In the genomic region with DNA sequence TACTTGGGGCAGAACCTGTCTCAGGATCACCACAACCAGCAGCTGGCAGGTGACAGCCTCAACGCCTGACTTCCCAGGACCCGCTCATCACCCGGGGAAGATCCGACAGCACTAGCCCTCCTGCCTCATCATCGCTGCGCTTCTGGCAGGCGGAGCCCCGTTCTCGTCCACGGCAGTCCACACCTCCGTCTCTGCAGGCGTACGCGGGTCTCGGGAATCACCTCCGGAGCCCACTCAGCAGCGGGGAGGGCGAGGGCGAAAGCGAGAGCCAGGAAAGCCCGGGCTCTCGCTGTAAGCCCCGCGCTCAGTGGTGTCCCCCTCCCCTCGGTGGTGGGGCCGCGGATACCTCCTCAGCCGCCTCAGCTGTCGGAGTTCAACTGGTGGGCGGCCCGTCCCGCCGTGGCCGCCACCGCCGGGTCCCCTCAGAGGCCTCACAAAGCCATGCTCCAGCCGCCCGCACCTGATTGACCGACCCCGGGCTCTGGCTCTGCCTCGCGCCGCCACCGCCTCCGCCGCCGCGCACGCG, we compare ENCODE assay signal across 8 cellular contexts. TPM values are rescaled to one million over a fixed set of nuclear protein-coding genes. Genes with fewer than 3 reads are reported as not detected.
DNase-seq lines count a peak whose midpoint lies in the region; ATAC-seq and TF ChIP-seq lines count a peak whose summit lies in the region.

No MANE protein-coding gene starts in this region.

- H3K4me1 ChIP-seq in breast epithelium (no peaks in the 10 kb centered on the region), SK-N-SH (ENCODE audit: control insufficient read depth in 1 of 2, insufficient read depth in 2 of 2, low read depth in 1 of 2, low read length in 1 of 2) (no peaks in the 10 kb centered on the region; a peak in 1 of 4 replicates), mesodermal cell (ENCODE audit: control insufficient read depth, insufficient read depth, low read length, poor library complexity, severe bottlenecking) (no peaks in the 10 kb centered on the region), thymus (ENCODE audit: control insufficient read depth, insufficient read depth, low read length) (no peaks in the 10 kb centered on the region)

- no peak overlapping the region for H3K4me3 Mint-ChIP-seq in MCF 10A (ENCODE audit: unreplicated experiment)

- CTCF ChIA-PET in MCF 10A (lab: Yijun Ruan, JAX): no interaction called here
- CTCF ChIA-PET in SK-N-SH (lab: Yijun Ruan, JAX): interaction anchor here (1.1 to 1.4 kb wide), 2 partner anchors 844 to 846 kb away, joined by 3 read pairs; no protein-coding TSS in a partner anchor
- CTCF ChIA-PET in GM10248 (lab: Yijun Ruan, JAX): no interaction called here

- H2AFZ ChIP-seq in SK-N-SH (ENCODE audit: low read depth): peak overlapping the region; percentile 46; the same call in 1 of the 2 replicates

- no peak for TF ChIP-seq RAD21 in SK-N-SH (IDR thresholded peaks at IDR 0.05; ENCODE audit: low read length)

- intact Hi-C loops in breast epithelium (cut with DNase I; ENCODE audit: low total_unique reads): no loop called here
- intact Hi-C loops in MCF 10A (cut with micrococcal nuclease): no loop called here

- no peak overlapping the region for H3K9ac ChIP-seq in SK-N-SH

- ATAC-seq in HG03039 (IDR thresholded peaks at IDR 0.05; ENCODE audit: unreplicated experiment): peak; percentile 30

- TF ChIP-seq POLR2A in breast epithelium (IDR thresholded peaks at IDR 0.05): no peak

- no peaks in the 10 kb centered on the region for H3K4me1 Mint-ChIP-seq in MCF 10A (ENCODE audit: insufficient read depth, unreplicated experiment)

- H3K9me3 Mint-ChIP-seq in MCF 10A (ENCODE audit: unreplicated experiment): no peaks in the 10 kb centered on the region

- no peaks in the 10 kb centered on the region for H3K9me3 ChIP-seq in breast epithelium
- no peaks in the 10 kb centered on the region for H3K9me3 ChIP-seq in SK-N-SH
- H3K9me3 ChIP-seq in mesodermal cell (ENCODE audit: control insufficient read depth, low read length): no peaks in the 10 kb centered on the region
- no peaks in the 10 kb centered on the region for H3K9me3 ChIP-seq in thymus (ENCODE audit: control insufficient read depth)

- H3K79me2 ChIP-seq in SK-N-SH (ENCODE audit: insufficient read depth): no peaks in the 10 kb centered on the region

- H4K20me1 ChIP-seq in SK-N-SH (ENCODE audit: insufficient read depth): no peaks in the 10 kb centered on the region

- H3K27ac ChIP-seq in breast epithelium (peak overlapping the region in 1 of 2 donors; percentile 32), SK-N-SH (ENCODE audit: low read depth in 2 of 2, low read length in 1 of 2) (no peak overlapping the region), mesodermal cell (ENCODE audit: low read depth, low read length, severe bottlenecking) (no peak overlapping the region), thymus (ENCODE audit: low read depth) (peak overlapping the region; percentile 18)

- POLR2A ChIA-PET in MCF 10A (lab: Yijun Ruan, JAX) (no interaction called here), SK-N-SH (lab: Yijun Ruan, JAX) (no interaction called here), GM10248 (lab: Yijun Ruan, JAX) (no interaction called here)

- H3K27me3 ChIP-seq in breast epithelium (peaks cover 0 to 26% of the 10 kb centered on the region in 2 donors), SK-N-SH (ENCODE audit: insufficient read depth) (peaks cover 8% of the 10 kb centered on the region; the same call in 1 of the 2 replicates), thymus (ENCODE audit: control insufficient read depth, insufficient read depth) (no peaks in the 10 kb centered on the region)

- H3K4me3 ChIP-seq in breast epithelium (peak overlapping the region; percentile 57 to 69 (median 58)), SK-N-SH (ENCODE audit: low read depth in 2 of 2, low read length in 1 of 2) (peak overlapping the region; percentile 40 to 53), mesodermal cell (ENCODE audit: extremely low read depth, insufficient read depth, low read length, poor library complexity, severe bottlenecking) (peak overlapping the region; percentile 41), thymus (ENCODE audit: low read length) (peak overlapping the region; percentile 58)

- TF ChIP-seq EP300 in SK-N-SH (IDR thresholded peaks at IDR 0.05; ENCODE audit: borderline replicate concordance in 1 of 2, low read depth in 1 of 2, low read length in 1 of 2): no peak

- no peak overlapping the region for H3K27ac Mint-ChIP-seq in MCF 10A (ENCODE audit: low read depth, unreplicated experiment)

- H3K36me3 Mint-ChIP-seq in MCF 10A (ENCODE audit: insufficient read depth, unreplicated experiment): no peaks in the 10 kb centered on the region

- H3F3A ChIP-seq in SK-N-SH (replicated peaks; ENCODE audit: insufficient read depth): no peaks in the 10 kb centered on the region

- no peak for TF ChIP-seq CTCF in breast epithelium (IDR thresholded peaks at IDR 0.05)
- no peak for TF ChIP-seq CTCF in MCF 10A (IDR thresholded peaks at IDR 0.05; ENCODE audit: unreplicated experiment)
- no peak for TF ChIP-seq CTCF in SK-N-SH (IDR thresholded peaks at IDR 0.05)
- TF ChIP-seq CTCF in GM10248 (IDR thresholded peaks at IDR 0.05; ENCODE audit: control extremely low read depth, extremely low read depth, low read depth, missing control alignments): no peak

- BruUV-seq in MCF 10A (replicated peaks; lab: Mats Ljungman, UMichigan): no TSS peak

- H3K36me3 ChIP-seq in breast epithelium: no peaks in the 10 kb centered on the region
- no peaks in the 10 kb centered on the region for H3K36me3 ChIP-seq in SK-N-SH (replicated peaks in 1 of 2; ENCODE audit: control insufficient read depth in 1 of 2, insufficient read depth in 2 of 2, low read length in 1 of 2)
- H3K36me3 ChIP-seq in mesodermal cell (ENCODE audit: control insufficient read depth, insufficient read depth, low read length): no peaks in the 10 kb centered on the region
- H3K36me3 ChIP-seq in thymus (ENCODE audit: control insufficient read depth, insufficient read depth): no peaks in the 10 kb centered on the region

- H3K9me2 ChIP-seq in SK-N-SH: no peaks in the 10 kb centered on the region

- H3K27me3 Mint-ChIP-seq in MCF 10A (ENCODE audit: insufficient read depth, unreplicated experiment): peaks cover 49% of the 10 kb centered on the region

- DNase-seq in breast epithelium (ENCODE audit: low spot score in 2 of 2) (no peak), MCF 10A (ENCODE audit: unreplicated experiment) (no peak), SK-N-SH (no peak), cerebellar cortex (ENCODE audit: low spot score) (peak; percentile 54), GM10248 (ENCODE audit: extremely low spot score) (no peak)

- WGBS in SK-N-SH (ENCODE audit: low lambda C conversion rate): no CpG with 5 or more reads among the region's 50 CpGs
- 1% methylated on average over 20 to 28 of the region's 50 CpGs for WGBS in mesodermal cell (ENCODE audit: insufficient coverage in 2 of 2), 2 experiments
- under 1% methylated on average over 50 of the region's 50 CpGs for WGBS in thymus

- H3K4me2 ChIP-seq in SK-N-SH: peak overlapping the region; percentile 55

TF ChIP-seq in SK-N-SH, 30 proteins besides CTCF, POLR2A, EP300 and RAD21:
- TF ChIP-seq MEF2A (IDR thresholded peaks at IDR 0.05; ENCODE audit: borderline replicate concordance, low read depth) (no peak), TCF12 (IDR thresholded peaks at IDR 0.05) (no peak), NFIC (IDR thresholded peaks at IDR 0.05; ENCODE audit: borderline replicate concordance) (no peak), RCOR1 (IDR thresholded peaks at IDR 0.05; ENCODE audit: low read length) (no peak), CHD2 (IDR thresholded peaks at IDR 0.05; ENCODE audit: low read length, partially characterized antibody) (no peak), ELF1 (IDR thresholded peaks at IDR 0.05) (no peak), FOXJ3 (CRISPR knock-in tag; IDR thresholded peaks at IDR 0.05) (no peak), POLR2AphosphoS5 (IDR thresholded peaks at IDR 0.05; ENCODE audit: low read depth, low read length) (no peak), RXRA (IDR thresholded peaks at IDR 0.05; ENCODE audit: borderline replicate concordance, low read depth) (no peak)
- TF ChIP-seq, protein P1, sequence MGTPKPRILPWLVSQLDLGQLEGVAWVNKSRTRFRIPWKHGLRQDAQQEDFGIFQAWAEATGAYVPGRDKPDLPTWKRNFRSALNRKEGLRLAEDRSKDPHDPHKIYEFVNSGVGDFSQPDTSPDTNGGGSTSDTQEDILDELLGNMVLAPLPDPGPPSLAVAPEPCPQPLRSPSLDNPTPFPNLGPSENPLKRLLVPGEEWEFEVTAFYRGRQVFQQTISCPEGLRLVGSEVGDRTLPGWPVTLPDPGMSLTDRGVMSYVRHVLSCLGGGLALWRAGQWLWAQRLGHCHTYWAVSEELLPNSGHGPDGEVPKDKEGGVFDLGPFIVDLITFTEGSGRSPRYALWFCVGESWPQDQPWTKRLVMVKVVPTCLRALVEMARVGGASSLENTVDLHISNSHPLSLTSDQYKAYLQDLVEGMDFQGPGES (IDR thresholded peaks at IDR 0.05; ENCODE audit: low read depth, low read length): no peak
- TF ChIP-seq, protein P2, sequence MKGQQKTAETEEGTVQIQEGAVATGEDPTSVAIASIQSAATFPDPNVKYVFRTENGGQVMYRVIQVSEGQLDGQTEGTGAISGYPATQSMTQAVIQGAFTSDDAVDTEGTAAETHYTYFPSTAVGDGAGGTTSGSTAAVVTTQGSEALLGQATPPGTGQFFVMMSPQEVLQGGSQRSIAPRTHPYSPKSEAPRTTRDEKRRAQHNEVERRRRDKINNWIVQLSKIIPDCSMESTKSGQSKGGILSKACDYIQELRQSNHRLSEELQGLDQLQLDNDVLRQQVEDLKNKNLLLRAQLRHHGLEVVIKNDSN (IDR thresholded peaks at IDR 0.05; ENCODE audit: borderline replicate concordance, low read depth): no peak

RNA-seq across cellular contexts. Expression of gene CNKSR2, which starts 0.5 kb away (rescaled TPM):
- 10 to 100 TPM in 1 of 3 donors, 1 to 10 TPM in 2; 4.9 to 11.2 (median 5.4) TPM for total RNA-seq in breast epithelium
- not detected in 2 replicates for total RNA-seq in MCF 10A (2022)
- polyA plus RNA-seq in SK-N-SH (2012; rRNA removed): 0.03 and 0.08 TPM in 2 replicates
- 0.03 and 0.04 TPM in 2 replicates for polyA plus RNA-seq in SK-N-SH (2012; cell fraction: cytosol; rRNA removed)
- 0.11 and 0.14 TPM in 2 replicates for polyA plus RNA-seq in SK-N-SH (2012; cell fraction: nucleus; rRNA removed)
- polyA plus RNA-seq in mesodermal cell (2013, experiment 1 of 2): 2.1 TPM
- 3.1 TPM for polyA plus RNA-seq in mesodermal cell (2013, experiment 2 of 2)
- polyA plus RNA-seq in thymus: 2.1 TPM
